1 cellular context compared by ENCODE assay signal in the genomic region with DNA sequence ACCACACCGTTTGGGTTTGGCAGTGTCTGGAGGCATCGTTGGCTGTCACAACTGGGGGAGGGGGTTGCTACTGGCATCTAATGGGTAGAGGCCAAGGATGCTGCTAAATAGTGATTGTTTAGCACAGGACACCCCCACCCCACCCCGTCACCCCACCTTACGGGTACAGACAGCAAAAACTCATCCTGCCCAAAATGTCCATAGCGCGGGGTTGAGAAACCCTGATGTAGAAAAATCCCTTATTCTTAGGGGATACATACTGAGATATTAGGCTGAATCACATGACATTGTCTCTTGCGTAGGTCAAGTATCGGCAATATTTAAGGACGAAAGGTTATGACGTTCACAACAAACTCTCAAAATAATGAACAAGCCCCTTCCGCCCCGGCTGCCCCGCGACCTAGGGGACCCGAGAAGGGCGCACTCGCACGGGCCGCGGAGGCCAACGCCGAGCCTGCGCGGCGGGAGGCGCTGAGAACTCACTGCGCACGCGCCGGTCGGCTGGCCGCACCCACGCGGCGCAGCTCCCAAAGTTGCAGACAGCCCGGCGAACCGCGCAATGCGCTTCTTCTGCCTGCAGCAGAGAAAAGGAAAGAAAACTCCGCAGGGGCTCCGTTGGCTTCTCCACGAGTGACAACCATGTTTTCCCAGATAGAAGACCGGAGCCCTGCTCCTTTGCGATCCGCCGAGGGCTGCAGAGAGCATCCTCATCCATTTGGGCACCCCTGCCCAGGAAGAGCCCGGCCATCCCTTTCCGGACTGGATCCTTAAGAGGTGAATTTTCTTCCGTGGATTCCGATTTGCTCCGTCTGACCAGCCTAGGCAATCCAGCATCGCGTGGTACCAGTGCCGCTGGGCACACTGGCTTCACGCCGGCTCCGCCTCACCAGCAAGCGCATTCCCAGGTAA.
TF ChIP-seq lines count a peak whose summit lies in the region.

No MANE protein-coding gene starts in this region.

TF ChIP-seq in HepG2, 621 proteins besides CTCF, POLR2A, EP300 and RAD21 (continued from another document):
- TF ChIP-seq SKIL (CRISPR knock-in tag; IDR thresholded peaks at IDR 0.05; ENCODE audit: borderline replicate concordance) (no peak), HNRNPLL (IDR thresholded peaks at IDR 0.05; ENCODE audit: low read depth, low read length, poor library complexity, severe bottlenecking) (peak; percentile 59), KDM5B (CRISPR knock-in tag; IDR thresholded peaks at IDR 0.05; ENCODE audit: borderline replicate concordance) (peak; percentile 63; the same call in 1 of the 2 replicates), FUBP1 (CRISPR knock-in tag; IDR thresholded peaks at IDR 0.05; ENCODE audit: borderline replicate concordance) (no peak), ETV6 (CRISPR knock-in tag; conservative IDR thresholded peaks at IDR 0.05) (no peak), PAX8 (CRISPR knock-in tag; IDR thresholded peaks at IDR 0.05; ENCODE audit: borderline replicate concordance) (no peak), CCAR2 (optimal IDR thresholded peaks at IDR 0.05; ENCODE audit: low read depth, low read length) (no peak), KLF12 (CRISPR knock-in tag; IDR thresholded peaks at IDR 0.05; ENCODE audit: borderline replicate concordance) (0 out of 2 replicates have a peak, but pooled peaks have one; percentile 39), NR2F2 (IDR thresholded peaks at IDR 0.05; ENCODE audit: borderline replicate concordance, low read depth) (no peak), ISX (CRISPR knock-in tag; conservative IDR thresholded peaks at IDR 0.05) (no peak), ZFP36 (IDR thresholded peaks at IDR 0.05; ENCODE audit: borderline replicate concordance, low read depth, low read length, partially characterized antibody) (no peak), NFYC (CRISPR knock-in tag; IDR thresholded peaks at IDR 0.05) (no peak), ZNF883 (CRISPR knock-in tag; IDR thresholded peaks at IDR 0.05; ENCODE audit: not compliant biosample characterization) (peak; percentile 46), GABPB1 (CRISPR knock-in tag; IDR thresholded peaks at IDR 0.05) (peak; percentile 64; the same call in 1 of the 2 replicates), ATF7-NPFF (CRISPR knock-in tag; IDR thresholded peaks at IDR 0.05; ENCODE audit: low read depth) (no peak), TBX2 (CRISPR knock-in tag; IDR thresholded peaks at IDR 0.05; ENCODE audit: borderline replicate concordance) (0 out of 2 replicates have a peak, but pooled peaks have one; percentile 16)
- TF ChIP-seq, protein P1, sequence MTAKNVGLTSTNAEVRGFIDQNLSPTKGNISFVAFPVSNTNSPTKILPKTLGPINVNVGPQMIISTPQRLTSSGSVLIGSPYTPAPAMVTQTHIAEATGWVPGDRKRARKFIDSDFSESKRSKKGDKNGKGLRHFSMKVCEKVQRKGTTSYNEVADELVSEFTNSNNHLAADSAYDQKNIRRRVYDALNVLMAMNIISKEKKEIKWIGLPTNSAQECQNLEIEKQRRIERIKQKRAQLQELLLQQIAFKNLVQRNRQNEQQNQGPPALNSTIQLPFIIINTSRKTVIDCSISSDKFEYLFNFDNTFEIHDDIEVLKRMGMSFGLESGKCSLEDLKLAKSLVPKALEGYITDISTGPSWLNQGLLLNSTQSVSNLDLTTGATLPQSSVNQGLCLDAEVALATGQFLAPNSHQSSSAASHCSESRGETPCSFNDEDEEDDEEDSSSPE (CRISPR knock-in tag; IDR thresholded peaks at IDR 0.05): 0 out of 2 replicates have a peak, but pooled peaks have one; percentile 38
- TF ChIP-seq, protein P2, sequence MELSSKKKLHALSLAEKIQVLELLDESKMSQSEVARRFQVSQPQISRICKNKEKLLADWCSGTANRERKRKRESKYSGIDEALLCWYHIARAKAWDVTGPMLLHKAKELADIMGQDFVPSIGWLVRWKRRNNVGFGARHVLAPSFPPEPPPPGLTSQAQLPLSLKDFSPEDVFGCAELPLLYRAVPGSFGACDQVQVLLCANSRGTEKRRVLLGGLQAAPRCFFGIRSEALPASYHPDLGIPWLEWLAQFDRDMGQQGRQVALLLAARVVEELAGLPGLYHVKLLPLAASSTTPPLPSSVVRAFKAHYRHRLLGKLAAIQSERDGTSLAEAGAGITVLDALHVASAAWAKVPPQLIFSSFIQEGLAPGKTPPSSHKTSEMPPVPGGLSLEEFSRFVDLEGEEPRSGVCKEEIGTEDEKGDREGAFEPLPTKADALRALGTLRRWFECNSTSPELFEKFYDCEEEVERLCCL (CRISPR knock-in tag; IDR thresholded peaks at IDR 0.05; ENCODE audit: borderline replicate concordance): no peak
- TF ChIP-seq, protein P3, sequence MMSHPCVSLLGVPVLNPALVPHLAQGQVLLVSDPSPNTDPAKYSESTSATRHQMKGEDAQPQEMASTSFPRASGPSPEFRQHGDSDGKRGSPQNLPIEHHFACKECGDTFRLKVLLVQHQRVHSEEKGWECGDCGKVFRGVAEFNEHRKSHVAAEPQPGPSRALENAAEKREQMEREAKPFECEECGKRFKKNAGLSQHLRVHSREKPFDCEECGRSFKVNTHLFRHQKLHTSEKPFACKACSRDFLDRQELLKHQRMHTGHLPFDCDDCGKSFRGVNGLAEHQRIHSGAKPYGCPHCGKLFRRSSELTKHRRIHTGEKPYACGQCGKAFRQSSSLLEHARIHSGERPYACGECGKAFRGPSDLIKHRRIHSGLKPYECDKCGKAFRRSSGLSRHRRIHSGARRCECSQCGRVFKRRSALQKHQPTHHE (CRISPR knock-in tag; IDR thresholded peaks at IDR 0.05; ENCODE audit: borderline replicate concordance): no peak
- TF ChIP-seq, protein P4, sequence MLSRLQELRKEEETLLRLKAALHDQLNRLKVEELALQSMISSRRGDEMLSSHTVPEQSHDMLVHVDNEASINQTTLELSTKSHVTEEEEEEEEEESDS (CRISPR knock-in tag; IDR thresholded peaks at IDR 0.05; ENCODE audit: borderline replicate concordance): no peak
- TF ChIP-seq, protein P5, sequence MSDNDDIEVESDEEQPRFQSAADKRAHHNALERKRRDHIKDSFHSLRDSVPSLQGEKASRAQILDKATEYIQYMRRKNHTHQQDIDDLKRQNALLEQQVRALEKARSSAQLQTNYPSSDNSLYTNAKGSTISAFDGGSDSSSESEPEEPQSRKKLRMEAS (IDR thresholded peaks at IDR 0.05): peak; percentile 70
- TF ChIP-seq, protein P6, sequence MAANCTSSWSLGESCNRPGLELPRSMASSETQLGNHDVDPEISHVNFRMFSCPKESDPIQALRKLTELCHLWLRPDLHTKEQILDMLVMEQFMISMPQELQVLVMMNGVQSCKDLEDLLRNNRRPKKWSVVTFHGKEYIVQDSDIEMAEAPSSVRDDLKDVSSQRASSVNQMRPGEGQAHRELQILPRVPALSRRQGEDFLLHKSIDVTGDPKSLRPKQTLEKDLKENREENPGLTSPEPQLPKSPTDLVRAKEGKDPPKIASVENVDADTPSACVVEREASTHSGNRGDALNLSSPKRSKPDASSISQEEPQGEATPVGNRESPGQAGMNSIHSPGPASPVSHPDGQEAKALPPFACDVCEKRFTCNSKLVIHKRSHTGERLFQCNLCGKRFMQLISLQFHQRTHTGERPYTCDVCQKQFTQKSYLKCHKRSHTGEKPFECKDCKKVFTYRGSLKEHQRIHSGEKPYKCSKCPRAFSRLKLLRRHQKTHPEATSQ (CRISPR knock-in tag; IDR thresholded peaks at IDR 0.05; ENCODE audit: borderline replicate concordance): no peak
- TF ChIP-seq, protein P7, sequence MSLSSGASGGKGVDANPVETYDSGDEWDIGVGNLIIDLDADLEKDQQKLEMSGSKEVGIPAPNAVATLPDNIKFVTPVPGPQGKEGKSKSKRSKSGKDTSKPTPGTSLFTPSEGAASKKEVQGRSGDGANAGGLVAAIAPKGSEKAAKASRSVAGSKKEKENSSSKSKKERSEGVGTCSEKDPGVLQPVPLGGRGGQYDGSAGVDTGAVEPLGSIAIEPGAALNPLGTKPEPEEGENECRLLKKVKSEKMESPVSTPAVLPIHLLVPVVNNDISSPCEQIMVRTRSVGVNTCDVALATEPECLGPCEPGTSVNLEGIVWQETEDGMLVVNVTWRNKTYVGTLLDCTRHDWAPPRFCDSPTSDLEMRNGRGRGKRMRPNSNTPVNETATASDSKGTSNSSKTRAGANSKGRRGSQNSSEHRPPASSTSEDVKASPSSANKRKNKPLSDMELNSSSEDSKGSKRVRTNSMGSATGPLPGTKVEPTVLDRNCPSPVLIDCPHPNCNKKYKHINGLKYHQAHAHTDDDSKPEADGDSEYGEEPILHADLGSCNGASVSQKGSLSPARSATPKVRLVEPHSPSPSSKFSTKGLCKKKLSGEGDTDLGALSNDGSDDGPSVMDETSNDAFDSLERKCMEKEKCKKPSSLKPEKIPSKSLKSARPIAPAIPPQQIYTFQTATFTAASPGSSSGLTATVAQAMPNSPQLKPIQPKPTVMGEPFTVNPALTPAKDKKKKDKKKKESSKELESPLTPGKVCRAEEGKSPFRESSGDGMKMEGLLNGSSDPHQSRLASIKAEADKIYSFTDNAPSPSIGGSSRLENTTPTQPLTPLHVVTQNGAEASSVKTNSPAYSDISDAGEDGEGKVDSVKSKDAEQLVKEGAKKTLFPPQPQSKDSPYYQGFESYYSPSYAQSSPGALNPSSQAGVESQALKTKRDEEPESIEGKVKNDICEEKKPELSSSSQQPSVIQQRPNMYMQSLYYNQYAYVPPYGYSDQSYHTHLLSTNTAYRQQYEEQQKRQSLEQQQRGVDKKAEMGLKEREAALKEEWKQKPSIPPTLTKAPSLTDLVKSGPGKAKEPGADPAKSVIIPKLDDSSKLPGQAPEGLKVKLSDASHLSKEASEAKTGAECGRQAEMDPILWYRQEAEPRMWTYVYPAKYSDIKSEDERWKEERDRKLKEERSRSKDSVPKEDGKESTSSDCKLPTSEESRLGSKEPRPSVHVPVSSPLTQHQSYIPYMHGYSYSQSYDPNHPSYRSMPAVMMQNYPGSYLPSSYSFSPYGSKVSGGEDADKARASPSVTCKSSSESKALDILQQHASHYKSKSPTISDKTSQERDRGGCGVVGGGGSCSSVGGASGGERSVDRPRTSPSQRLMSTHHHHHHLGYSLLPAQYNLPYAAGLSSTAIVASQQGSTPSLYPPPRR (CRISPR knock-in tag; IDR thresholded peaks at IDR 0.05; ENCODE audit: borderline replicate concordance): no peak
- TF ChIP-seq, protein P8, sequence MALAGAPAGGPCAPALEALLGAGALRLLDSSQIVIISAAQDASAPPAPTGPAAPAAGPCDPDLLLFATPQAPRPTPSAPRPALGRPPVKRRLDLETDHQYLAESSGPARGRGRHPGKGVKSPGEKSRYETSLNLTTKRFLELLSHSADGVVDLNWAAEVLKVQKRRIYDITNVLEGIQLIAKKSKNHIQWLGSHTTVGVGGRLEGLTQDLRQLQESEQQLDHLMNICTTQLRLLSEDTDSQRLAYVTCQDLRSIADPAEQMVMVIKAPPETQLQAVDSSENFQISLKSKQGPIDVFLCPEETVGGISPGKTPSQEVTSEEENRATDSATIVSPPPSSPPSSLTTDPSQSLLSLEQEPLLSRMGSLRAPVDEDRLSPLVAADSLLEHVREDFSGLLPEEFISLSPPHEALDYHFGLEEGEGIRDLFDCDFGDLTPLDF (CRISPR knock-in tag; IDR thresholded peaks at IDR 0.05): 0 out of 2 replicates have a peak, but pooled peaks have one; percentile 22
TF ChIP-seq in HepG2: peak in this region for 31.
